1 cellular context compared by ENCODE assay signal in genomic region chr1:164310166-164310565, GRCh38.
TF ChIP-seq lines count a peak whose summit lies in the region.

No MANE protein-coding gene starts in this region.

TF ChIP-seq in WTC11, 78 proteins besides CTCF, POLR2A, EP300 and RAD21 (continued from another document):
- TF ChIP-seq PRDM15 (CRISPR knock-in tag; IDR thresholded peaks at IDR 0.05) (no peak), ZNF263 (CRISPR knock-in tag; IDR thresholded peaks at IDR 0.05; ENCODE audit: low read depth) (no peak), ZNF219 (CRISPR knock-in tag; IDR thresholded peaks at IDR 0.05; ENCODE audit: borderline replicate concordance) (no peak), IRF2 (CRISPR knock-in tag; IDR thresholded peaks at IDR 0.05; ENCODE audit: borderline replicate concordance, low read depth) (no peak), SMAD3 (CRISPR knock-in tag; IDR thresholded peaks at IDR 0.05; ENCODE audit: borderline replicate concordance) (no peak), USF2 (CRISPR knock-in tag; IDR thresholded peaks at IDR 0.05) (no peak), MAX (CRISPR knock-in tag; IDR thresholded peaks at IDR 0.05) (no peak)
